In the genomic region with DNA sequence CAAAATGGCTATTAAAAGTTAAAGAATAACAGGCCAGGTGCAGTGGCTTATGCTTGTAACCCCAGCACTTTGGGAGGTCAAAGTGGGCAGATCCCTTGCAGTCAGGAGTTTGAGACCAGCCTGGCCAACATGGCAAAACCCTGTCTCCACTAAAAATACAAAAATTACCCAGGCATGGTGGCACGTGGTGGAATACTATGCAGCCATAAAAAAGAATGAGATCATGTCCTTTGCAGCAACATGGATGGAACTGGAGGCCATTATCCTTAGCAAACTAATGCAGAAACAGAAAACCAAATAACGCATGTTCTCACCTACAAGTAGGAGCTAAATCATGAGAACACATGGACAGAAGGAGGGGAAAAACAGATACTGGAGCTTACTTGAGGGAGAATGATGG, we compare ENCODE assay signal across 1 cellular context. TPM values are rescaled to one million over a fixed set of nuclear protein-coding genes. Genes with fewer than 3 reads are reported as not detected.
"Had no signal": no experiment of that assay in that cellular context is flagged by ENCODE, and none has a peak within 500 bp of the region (broad histone marks: within the 10 kb centered on the region; RNA-seq: fewer than 3 reads in every experiment).

No MANE protein-coding gene starts in this region.

RNA-seq across cellular contexts. Expression of a gene that starts 15.9 kb away (rescaled TPM):
- total RNA-seq: ascending aorta had no signal
